Comparison of ENCODE assay signal across 22 cellular contexts in the genomic region with DNA sequence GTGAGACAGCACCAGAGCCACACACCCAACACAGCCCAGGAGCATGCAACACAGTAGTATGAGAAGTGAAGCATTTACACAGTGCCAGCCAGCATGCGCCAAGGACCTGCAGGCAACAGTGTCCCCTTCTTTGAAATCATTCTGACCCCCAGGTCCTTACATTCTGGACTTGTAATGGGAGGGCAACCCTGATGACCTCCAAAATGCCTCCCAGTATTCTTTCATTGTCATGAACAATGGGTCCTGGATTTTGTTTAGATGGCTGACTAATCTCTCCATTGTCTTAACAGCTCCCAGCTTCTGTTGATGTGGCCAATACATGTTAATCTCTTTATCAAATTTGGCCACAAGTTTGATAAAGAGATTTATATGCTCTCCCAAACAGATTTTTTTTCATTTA.
"Had no signal": no experiment of that assay in that cellular context is flagged by ENCODE, and none has a peak within 500 bp of the region (broad histone marks: within the 10 kb centered on the region; RNA-seq: fewer than 3 reads in every experiment).

No MANE protein-coding gene starts in this region.

- H3K36me3 ChIP-seq: esophagus muscularis mucosa, lower lobe of right lung, prostate gland, right atrium auricular region, suprapubic skin, transverse colon, upper lobe of right lung, uterus had no signal

- FAIRE-seq: colon, endothelial cell of umbilical vein, frontal cortex, keratinocyte had no signal

- H3K4me2 ChIP-seq: smooth muscle cell had no signal

- H3K4me3 ChIP-seq: dorsolateral prefrontal cortex, esophagus muscularis mucosa, lower lobe of right lung, prostate gland, right atrium auricular region, smooth muscle cell, suprapubic skin, transverse colon, upper lobe of right lung, uterus had no signal

- H3K27ac ChIP-seq: dorsolateral prefrontal cortex, esophagus muscularis mucosa, lower lobe of right lung, prostate gland, right atrium auricular region, suprapubic skin, transverse colon, upper lobe of right lung, uterus had no signal

- H3K9me3 ChIP-seq: prostate gland, transverse colon, uterus had no signal

- H3K27me3 ChIP-seq: dorsolateral prefrontal cortex, esophagus muscularis mucosa, right atrium auricular region, suprapubic skin, transverse colon, upper lobe of right lung, uterus had no signal

- DNase-seq: dorsolateral prefrontal cortex; effector CD8-positive, alpha-beta T cell; hypothalamus; left ventricle myocardium superior; lower lobe of right lung; natural killer cell; stimulated activated CD4-positive, alpha-beta T cell treated with anti-CD3 and anti-CD28 coated beads, Interleukin-12 subunit alpha, Interleukin-12 subunit beta, amount 100 ng/mL, for 4 hours; stimulated activated CD4-positive, alpha-beta T cell treated with anti-CD3 and anti-CD28 coated beads, Interleukin-1b, Interleukin-23, amount 100 ng/mL, for 48 hours; stimulated activated CD4-positive, alpha-beta T cell treated with anti-CD3 and anti-CD28 coated beads, Interleukin-4, amount 100 ng/mL, for 1 hour; stimulated activated CD8-positive, alpha-beta memory T cell treated with anti-CD3 and anti-CD28 coated beads, Interleukin-4, amount 100 ng/mL, for 48 hours; transverse colon; upper lobe of right lung; uterus had no signal

- H3K4me1 ChIP-seq: esophagus muscularis mucosa, lower lobe of right lung, prostate gland, right atrium auricular region, suprapubic skin, transverse colon, upper lobe of right lung, uterus had no signal
